ENCODE assay signal across 11 cellular contexts in the genomic region with DNA sequence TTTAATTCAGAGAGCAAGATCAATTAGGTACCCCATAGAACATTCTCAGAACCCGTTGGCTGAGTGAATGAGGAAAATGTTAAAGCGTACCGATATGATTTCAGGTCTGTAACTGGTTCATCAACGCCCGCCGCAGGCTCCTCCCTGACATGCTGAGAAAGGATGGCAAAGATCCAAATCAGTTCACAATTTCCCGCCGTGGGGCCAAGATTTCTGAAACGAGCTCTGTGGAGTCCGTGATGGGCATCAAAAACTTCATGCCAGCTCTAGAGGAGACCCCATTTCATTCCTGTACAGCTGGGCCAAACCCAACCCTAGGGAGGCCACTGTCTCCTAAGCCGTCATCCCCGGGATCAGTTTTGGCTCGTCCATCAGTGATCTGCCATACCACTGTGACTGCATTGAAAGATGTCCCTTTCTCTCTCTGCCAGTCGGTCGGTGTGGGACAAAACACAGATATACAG. TPM values are rescaled to one million over a fixed set of nuclear protein-coding genes. Genes with fewer than 3 reads are reported as not detected.
DNase-seq lines count a peak whose midpoint lies in the region; ATAC-seq and TF ChIP-seq lines count a peak whose summit lies in the region.
"Had no signal": no experiment of that assay in that cellular context is flagged by ENCODE, and none has a peak within 500 bp of the region (broad histone marks: within the 10 kb centered on the region; RNA-seq: fewer than 3 reads in every experiment).

No MANE protein-coding gene starts in this region.

- no peak for DNase-seq in activated T-cell treated with anti-CD3 and anti-CD28 coated beads, Interleukin-2, amount 50 U/mL, for 72 hours
- DNase-seq in activated T-cell treated with anti-CD3 and anti-CD28 coated beads for 4 hours (no peak), left lung (no peak), substantia nigra (lab: John Stamatoyannopoulos, UW) (peak in 1 of 49 donors; percentile 19), NCI-H1048 (lab: John Stamatoyannopoulos, UW) (no peak)
- DNase-seq in activated CD4-positive, alpha-beta memory T cell treated with anti-CD3 and anti-CD28 coated beads, Interleukin-2, amount 10 ng/mL, durations not matched to agents 7 days and 5 days: no peak
- no peak for DNase-seq in NK-92 treated with Interleukin-12 subunit alpha and Interleukin-12 subunit beta, amount 100 ng/mL, for 24 hours (lab: John Stamatoyannopoulos, UW)
- DNase-seq: NCI-H1694, sigmoid colon had no signal

- H3K27me3 ChIP-seq in left lung: no peaks in the 10 kb centered on the region
- H3K27me3 ChIP-seq: sigmoid colon had no signal

- H3K4me3 Mint-ChIP-seq in activated T-cell treated with anti-CD3 and anti-CD28 coated beads, Interleukin-2, amount 50 U/mL, for 72 hours: peak overlapping the region in 1 of 2 donors; percentile 67
- no peak overlapping the region for H3K4me3 Mint-ChIP-seq in activated CD4-positive, alpha-beta memory T cell treated with anti-CD3 and anti-CD28 coated beads, Interleukin-2, amount 10 ng/mL, durations not matched to agents 7 days and 5 days
- H3K4me3 Mint-ChIP-seq: dendritic cell treated with granulocyte-macrophage colony-stimulating factor and Interleukin-4, amounts not matched to agents 40 ng/mL and 50 ng/mL, for 4 days had no signal

- H3K9me3 ChIP-seq in left lung: no peaks in the 10 kb centered on the region

- H3K4me1 Mint-ChIP-seq in activated T-cell treated with anti-CD3 and anti-CD28 coated beads, Interleukin-2, amount 50 U/mL, for 72 hours (ENCODE audit: low read depth): peaks cover 72% of the 10 kb centered on the region
- H3K4me1 Mint-ChIP-seq in activated CD4-positive, alpha-beta memory T cell treated with anti-CD3 and anti-CD28 coated beads, Interleukin-2, amount 10 ng/mL, durations not matched to agents 7 days and 5 days: peaks cover 69% of the 10 kb centered on the region

- CTCF ChIA-PET in activated CD4-positive, alpha-beta memory T cell treated with anti-CD3 and anti-CD28 coated beads, Interleukin-2, amount 10 ng/mL, durations not matched to agents 7 days and 5 days (lab: Charles Lee): interaction anchor here (1.2 to 8.8 kb wide), 7 partner anchors 10 to 208 kb away, joined by 3 to 75 read pairs (median 16); no protein-coding TSS in a partner anchor

- peaks cover 28 to 73% of the 10 kb centered on the region in 2 donors for H3K4me1 ChIP-seq in left lung

- H3K27ac ChIP-seq in left lung: peak overlapping the region; percentile 50 to 95
- peak overlapping the region; percentile 43 for H3K27ac ChIP-seq in substantia nigra (ENCODE audit: low read depth, low read length, poor library complexity, severe bottlenecking)

- intact Hi-C loops in left lung (cut with DNase I): loop anchor here in 1 of 2 donors (10.0 kb wide), 1 partner anchor 172 kb away; no protein-coding TSS in a partner anchor

- TF ChIP-seq CTCF in left lung (IDR thresholded peaks at IDR 0.05): no peak

- H3K36me3 ChIP-seq in left lung: peaks cover 0 to 36% of the 10 kb centered on the region in 2 donors

- peaks cover 0 to 2% of the 10 kb centered on the region in 2 donors for H3K9me3 Mint-ChIP-seq in activated T-cell treated with anti-CD3 and anti-CD28 coated beads, Interleukin-2, amount 50 U/mL, for 72 hours
- H3K9me3 Mint-ChIP-seq in activated CD4-positive, alpha-beta memory T cell treated with anti-CD3 and anti-CD28 coated beads, Interleukin-2, amount 10 ng/mL, durations not matched to agents 7 days and 5 days: peaks cover 10% of the 10 kb centered on the region

- H3K4me3 ChIP-seq in left lung: no peak overlapping the region
- H3K4me3 ChIP-seq: sigmoid colon had no signal

- H3K27ac Mint-ChIP-seq in activated T-cell treated with anti-CD3 and anti-CD28 coated beads, Interleukin-2, amount 50 U/mL, for 72 hours: peak overlapping the region; percentile 37
- H3K27ac Mint-ChIP-seq in activated CD4-positive, alpha-beta memory T cell treated with anti-CD3 and anti-CD28 coated beads, Interleukin-2, amount 10 ng/mL, durations not matched to agents 7 days and 5 days: peak overlapping the region; percentile 65
- H3K27ac Mint-ChIP-seq: dendritic cell treated with granulocyte-macrophage colony-stimulating factor and Interleukin-4, amounts not matched to agents 40 ng/mL and 50 ng/mL, for 4 days had no signal

- no peak for ATAC-seq in activated T-cell treated with anti-CD3 and anti-CD28 coated beads, Interleukin-2, amount 50 U/mL, for 72 hours (replicated peaks in 1 of 2)
- ATAC-seq in left lung (no peak), GM19324 (IDR thresholded peaks at IDR 0.05; ENCODE audit: low FRiP score, unreplicated experiment) (no peak)

- H3K27me3 Mint-ChIP-seq in activated T-cell treated with anti-CD3 and anti-CD28 coated beads, Interleukin-2, amount 50 U/mL, for 72 hours (ENCODE audit: low read depth): no peaks in the 10 kb centered on the region
- no peaks in the 10 kb centered on the region for H3K27me3 Mint-ChIP-seq in activated CD4-positive, alpha-beta memory T cell treated with anti-CD3 and anti-CD28 coated beads, Interleukin-2, amount 10 ng/mL, durations not matched to agents 7 days and 5 days
- H3K27me3 Mint-ChIP-seq: dendritic cell treated with granulocyte-macrophage colony-stimulating factor and Interleukin-4, amounts not matched to agents 40 ng/mL and 50 ng/mL, for 4 days had no signal

- peaks cover 27 to 44% of the 10 kb centered on the region in 2 donors for H3K36me3 Mint-ChIP-seq in activated T-cell treated with anti-CD3 and anti-CD28 coated beads, Interleukin-2, amount 50 U/mL, for 72 hours (ENCODE audit: insufficient read depth in 2 of 2)
- H3K36me3 Mint-ChIP-seq in activated CD4-positive, alpha-beta memory T cell treated with anti-CD3 and anti-CD28 coated beads, Interleukin-2, amount 10 ng/mL, durations not matched to agents 7 days and 5 days (ENCODE audit: low read depth): peaks cover 55% of the 10 kb centered on the region

- POLR2A ChIA-PET in activated CD4-positive, alpha-beta memory T cell treated with anti-CD3 and anti-CD28 coated beads, Interleukin-2, amount 10 ng/mL, durations not matched to agents 7 days and 5 days (lab: Charles Lee): interaction anchor here (1.1 to 10.9 kb wide), 5 partner anchors 9 to 194 kb away, joined by 3 to 143 read pairs (median 15); partner anchors contain the start of gene TGIF1

RNA-seq across cellular contexts. Expression of gene TGIF1, which starts 7.3 kb away (rescaled TPM):
- total RNA-seq in activated T-cell treated with anti-CD3 and anti-CD28 coated beads, Interleukin-2, amount 50 U/mL, for 72 hours: 10 to 100 TPM; 60.0 to 70.0 TPM
- 10 to 100 TPM; 23.3 to 24.7 TPM for total RNA-seq in activated CD4-positive, alpha-beta memory T cell treated with anti-CD3 and anti-CD28 coated beads, Interleukin-2, amount 10 ng/mL, durations not matched to agents 7 days and 5 days
- total RNA-seq in left lung: 10 to 100 TPM; 42.6 to 60.0 TPM
